23 cellular contexts compared by ENCODE assay signal in the genomic region with DNA sequence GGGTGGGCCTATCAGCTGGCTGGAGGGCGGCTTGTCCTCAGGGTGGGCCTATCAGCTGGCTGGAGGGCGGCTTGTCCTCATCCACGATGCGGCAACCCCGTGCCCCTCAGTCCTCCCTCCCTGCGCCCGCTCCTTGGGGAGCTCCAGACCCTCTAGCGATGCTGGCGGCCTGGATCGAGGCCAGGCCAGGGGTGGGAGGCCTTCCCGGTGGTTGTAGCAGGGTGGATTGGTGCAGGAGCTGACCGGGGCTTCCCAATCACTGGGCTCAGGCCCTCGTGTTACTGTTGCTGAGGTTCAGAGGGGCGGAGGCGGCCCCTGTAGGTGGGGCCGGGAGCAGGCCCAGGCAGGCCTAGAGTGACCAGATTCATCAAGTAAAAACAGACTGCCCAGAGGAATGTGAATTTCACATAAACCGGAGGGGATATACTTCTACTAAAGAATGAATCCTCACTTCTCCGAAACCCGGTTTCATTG. TPM values are rescaled to one million over a fixed set of nuclear protein-coding genes. Genes with fewer than 3 reads are reported as not detected.
A peak's percentile ranks its signal among the peaks of the same experiment; 100 is the strongest.
DNase-seq lines count a peak whose midpoint lies in the region; ATAC-seq and TF ChIP-seq lines count a peak whose summit lies in the region.
"Had no signal": no experiment of that assay in that cellular context is flagged by ENCODE, and none has a peak within 500 bp of the region (broad histone marks: within the 10 kb centered on the region; RNA-seq: fewer than 3 reads in every experiment).

No MANE protein-coding gene starts in this region.

- peak; percentile 56 for DNase-seq in NCI-H748 (lab: John Stamatoyannopoulos, UW; ENCODE audit: unreplicated experiment)
- DNase-seq in NCI-H748 treated with DMSO at 0.1 percent for 48 hours (lab: John Stamatoyannopoulos, UW), result no peak
- peak; percentile 4 for DNase-seq in NCI-H82 treated with DMSO at 0.1 percent for 48 hours (lab: John Stamatoyannopoulos, UW; ENCODE audit: unreplicated experiment)
- peak; percentile 81 for DNase-seq in ecto neural progenitor cell (ENCODE audit: low spot score)
- no peak for DNase-seq in sciatic nerve (ENCODE audit: low spot score)
- DNase-seq in HCEC 1CT, result no peak
- DNase-seq in nephron progenitor cell, result no peak
- DNase-seq: 8988T; activated CD4-positive, alpha-beta memory T cell treated with anti-CD3 and anti-CD28 coated beads, Interleukin-2, amount 10 ng/mL, durations not matched to agents 7 days and 5 days; activated T-cell treated with anti-CD3 and anti-CD28 coated beads, Interleukin-2, amount 50 U/mL, for 48 hours; C1 segment of cervical spinal cord; DMS153; heart left ventricle; HFFc6; NCI-H187; NCI-H510A treated with DMSO at 0.1 percent for 48 hours; stimulated activated naive CD4-positive, alpha-beta T cell treated with Interleukin-2 at 50 U/mL for 16 hours; T-helper 1 cell had no signal

- no peak overlapping the region for H3K4me3 Mint-ChIP-seq in nephron progenitor cell
- H3K4me3 Mint-ChIP-seq: activated CD4-positive, alpha-beta memory T cell treated with anti-CD3 and anti-CD28 coated beads, Interleukin-2, amount 10 ng/mL, durations not matched to agents 7 days and 5 days; activated naive CD4-positive, alpha-beta T cell treated with anti-CD3 and anti-CD28 coated beads, Interleukin-2, amount 50 U/mL, for 24 hours; brain; HFFc6 had no signal

- peaks cover 4% of the 10 kb centered on the region for H3K27me3 Mint-ChIP-seq in nephron progenitor cell (ENCODE audit: low read depth, poor library complexity)
- H3K27me3 Mint-ChIP-seq: activated CD4-positive, alpha-beta memory T cell treated with anti-CD3 and anti-CD28 coated beads, Interleukin-2, amount 10 ng/mL, durations not matched to agents 7 days and 5 days; activated naive CD4-positive, alpha-beta T cell treated with anti-CD3 and anti-CD28 coated beads, Interleukin-2, amount 50 U/mL, for 24 hours had no signal

- peaks cover 7% of the 10 kb centered on the region for H3K4me1 Mint-ChIP-seq in nephron progenitor cell
- H3K4me1 Mint-ChIP-seq: activated CD4-positive, alpha-beta memory T cell treated with anti-CD3 and anti-CD28 coated beads, Interleukin-2, amount 10 ng/mL, durations not matched to agents 7 days and 5 days; brain had no signal

- no peak overlapping the region for H3K27ac Mint-ChIP-seq in nephron progenitor cell
- H3K27ac Mint-ChIP-seq: activated CD4-positive, alpha-beta memory T cell treated with anti-CD3 and anti-CD28 coated beads, Interleukin-2, amount 10 ng/mL, durations not matched to agents 7 days and 5 days; HFFc6 had no signal

- no peaks in the 10 kb centered on the region for H3K9me3 Mint-ChIP-seq in nephron progenitor cell
- H3K9me3 Mint-ChIP-seq: activated CD4-positive, alpha-beta memory T cell treated with anti-CD3 and anti-CD28 coated beads, Interleukin-2, amount 10 ng/mL, durations not matched to agents 7 days and 5 days; activated naive CD4-positive, alpha-beta T cell treated with anti-CD3 and anti-CD28 coated beads, Interleukin-2, amount 50 U/mL, for 24 hours; brain; HFFc6 had no signal

- intact Hi-C loops in sciatic nerve (cut with DNase I), result no loop called here

- no peaks in the 10 kb centered on the region for H3K36me3 Mint-ChIP-seq in nephron progenitor cell (ENCODE audit: low read depth)
- H3K36me3 Mint-ChIP-seq: activated naive CD4-positive, alpha-beta T cell treated with anti-CD3 and anti-CD28 coated beads, Interleukin-2, amount 50 U/mL, for 24 hours; brain had no signal

- ATAC-seq in sciatic nerve (peak; percentile 37), HG03135 (IDR thresholded peaks at IDR 0.05; ENCODE audit: unreplicated experiment) (no peak)
- ATAC-seq: Panc1 had no signal

- no peak for TF ChIP-seq CTCF in nephron progenitor cell (IDR thresholded peaks at IDR 0.05)

RNA-seq across cellular contexts. Expression of gene SLC17A9, which starts 8.8 kb away (rescaled TPM):
- 3.8 TPM for total RNA-seq in sciatic nerve

RNA-seq across cellular contexts. Expression of gene GID8, which starts 23.4 kb away (rescaled TPM):
- 27.2 TPM for total RNA-seq in sciatic nerve

RNA-seq across cellular contexts. Expression of gene DIDO1, which starts 35.0 kb away (rescaled TPM):
- 60.9 TPM for total RNA-seq in sciatic nerve

RNA-seq across cellular contexts. Expression of gene BHLHE23, which starts 45.4 kb away (rescaled TPM):
- not detected for total RNA-seq in sciatic nerve
- total RNA-seq: activated CD4-positive, alpha-beta memory T cell treated with anti-CD3 and anti-CD28 coated beads, Interleukin-2, amount 10 ng/mL, durations not matched to agents 7 days and 5 days; heart left ventricle; HFFc6; kidney epithelial cell had no signal

Comparison
In these comparisons a context has a peak if more than half of its experiments do, and no peak if none do; other contexts are left out.
1. DNase-seq: peak in NCI-H748 (single experiment), NCI-H82 treated with DMSO at 0.1 percent for 48 hours (single experiment) and ecto neural progenitor cell (single experiment); none in NCI-H748 treated with DMSO at 0.1 percent for 48 hours (single experiment), sciatic nerve (single experiment), HCEC 1CT (single experiment) and nephron progenitor cell (single experiment).